ENCODE assay signal across 20 cellular contexts in genomic region chr11:35553021-35553420, GRCh38. TPM values are rescaled to one million over a fixed set of nuclear protein-coding genes. Genes with fewer than 3 reads are reported as not detected.
DNase-seq lines count a peak whose midpoint lies in the region; ATAC-seq and TF ChIP-seq lines count a peak whose summit lies in the region.
"Had no signal": no experiment of that assay in that cellular context is flagged by ENCODE, and none has a peak within 500 bp of the region (broad histone marks: within the 10 kb centered on the region; RNA-seq: fewer than 3 reads in every experiment).

No MANE protein-coding gene starts in this region.

- DNase-seq in AG10803 (ENCODE audit: low read depth) (peak; percentile 38), HFFc6 (no peak), esophagus muscularis mucosa (ENCODE audit: extremely low spot score) (peak; percentile 77), nephron progenitor cell (no peak), globus pallidus (ENCODE audit: low spot score) (no peak), SIG-M5 treated with dmso at 0.1 percent for 504 hours (lab: John Stamatoyannopoulos, UW; ENCODE audit: unreplicated experiment) (no peak)
- no peak for DNase-seq in activated CD4-positive, alpha-beta T cell treated with anti-CD3 and anti-CD28 coated beads for 4 hours
- DNase-seq: 8988T; BE2C; C1 segment of cervical spinal cord; CD4-positive, CD25-positive, alpha-beta regulatory T cell; CD8-positive, alpha-beta memory T cell; COR-L47; DMS 273 treated with DMSO at 0.1 percent for 48 hours; GF-D8; Kasumi-1; KG1 had no signal

- H3K4me3 Mint-ChIP-seq in HFFc6: peak overlapping the region; percentile 12; the same call in 1 of the 2 replicates
- H3K4me3 Mint-ChIP-seq in nephron progenitor cell: no peak overlapping the region
- H3K4me3 Mint-ChIP-seq: CD4-positive, CD25-positive, alpha-beta regulatory T cell; CD8-positive, alpha-beta memory T cell had no signal

- no peaks in the 10 kb centered on the region for H3K36me3 ChIP-seq in esophagus muscularis mucosa
- H3K36me3 ChIP-seq: BE2C had no signal

- no peak for TF ChIP-seq EP300 in esophagus muscularis mucosa (IDR thresholded peaks at IDR 0.05)

- H3K4me1 Mint-ChIP-seq in HFFc6 (ENCODE audit: low read depth) (peaks cover 83% of the 10 kb centered on the region), nephron progenitor cell (peaks cover 48% of the 10 kb centered on the region)
- H3K4me1 Mint-ChIP-seq: CD4-positive, CD25-positive, alpha-beta regulatory T cell; CD8-positive, alpha-beta memory T cell had no signal

- H3K9me3 ChIP-seq in esophagus muscularis mucosa: no peaks in the 10 kb centered on the region
- H3K9me3 ChIP-seq: BE2C had no signal

- no peaks in the 10 kb centered on the region for H3K9me3 Mint-ChIP-seq in HFFc6
- peaks cover 3% of the 10 kb centered on the region for H3K9me3 Mint-ChIP-seq in nephron progenitor cell
- H3K9me3 Mint-ChIP-seq: CD8-positive, alpha-beta memory T cell had no signal

- no peaks in the 10 kb centered on the region for H3K36me3 Mint-ChIP-seq in HFFc6 (ENCODE audit: low read depth)
- no peaks in the 10 kb centered on the region for H3K36me3 Mint-ChIP-seq in nephron progenitor cell (ENCODE audit: low read depth)
- H3K36me3 Mint-ChIP-seq: CD4-positive, CD25-positive, alpha-beta regulatory T cell; CD8-positive, alpha-beta memory T cell had no signal

- intact Hi-C loops in esophagus muscularis mucosa (cut with DNase I): no loop called here

- peaks cover 2% of the 10 kb centered on the region; the same call in 1 of the 2 replicates for H3K27me3 Mint-ChIP-seq in HFFc6 (ENCODE audit: insufficient read depth)
- H3K27me3 Mint-ChIP-seq in nephron progenitor cell (ENCODE audit: low read depth, poor library complexity): no peaks in the 10 kb centered on the region

- no peaks in the 10 kb centered on the region for H3K27me3 ChIP-seq in esophagus muscularis mucosa
- H3K27me3 ChIP-seq: BE2C had no signal

- no peak for TF ChIP-seq CTCF in AG10803 (conservative IDR thresholded peaks at IDR 0.05; ENCODE audit: low read length)
- no peak for TF ChIP-seq CTCF in HFFc6 (IDR thresholded peaks at IDR 0.05)
- TF ChIP-seq CTCF in esophagus muscularis mucosa (IDR thresholded peaks at IDR 0.05): no peak
- no peak for TF ChIP-seq CTCF in nephron progenitor cell (IDR thresholded peaks at IDR 0.05)

- 88% methylated on average over 3 of the region's 3 CpGs for WGBS in esophagus muscularis mucosa

- H3K27ac ChIP-seq in esophagus muscularis mucosa (replicated peaks in 1 of 4): no peak overlapping the region

- H3K4me3 ChIP-seq in AG10803 (ENCODE audit: low read length): no peak overlapping the region
- no peak overlapping the region for H3K4me3 ChIP-seq in esophagus muscularis mucosa
- H3K4me3 ChIP-seq: GM23248 had no signal

- TF ChIP-seq POLR2A in esophagus muscularis mucosa (IDR thresholded peaks at IDR 0.05; ENCODE audit: low read depth): no peak

- ATAC-seq in esophagus mucosa: no peak
- ATAC-seq: HepG2 had no signal

- peaks cover 0 to 8% (median 5%) of the 10 kb centered on the region in 4 donors for H3K4me1 ChIP-seq in esophagus muscularis mucosa
- H3K4me1 ChIP-seq: BE2C had no signal

- peak overlapping the region; percentile 35; the same call in 1 of the 2 replicates for H3K27ac Mint-ChIP-seq in HFFc6
- H3K27ac Mint-ChIP-seq in nephron progenitor cell: peak overlapping the region; percentile 27
- H3K27ac Mint-ChIP-seq: CD4-positive, CD25-positive, alpha-beta regulatory T cell had no signal

RNA-seq across cellular contexts. Expression of gene PAMR1, which starts 27.6 kb away (rescaled TPM):
- 100 to 1,000 TPM; 151 to 209 (median 191) TPM for total RNA-seq in HFFc6 (2021; fragmentation: NEBNext Ultra II Directional; extraction: Animal tissue kit (Norgen Biotek cat#: 25700))
- 10 to 100 TPM in 1 of 4 donors, 1 to 10 TPM in 3; 4.0 to 14.5 (median 7.4) TPM for total RNA-seq in esophagus muscularis mucosa
- total RNA-seq in esophagus mucosa: 0.36 TPM
- total RNA-seq: CD4-positive, CD25-positive, alpha-beta regulatory T cell; CD8-positive, alpha-beta memory T cell; HepG2 had no signal

Comparison
In these comparisons a context has a peak if more than half of its experiments do, and no peak if none do; other contexts are left out.
1. DNase-seq: peak in AG10803 (single experiment) and esophagus muscularis mucosa (single experiment); none in HFFc6 (single experiment), nephron progenitor cell (single experiment), globus pallidus (single experiment), SIG-M5 treated with dmso at 0.1 percent for 504 hours (single experiment) and activated CD4-positive, alpha-beta T cell treated with anti-CD3 and anti-CD28 coated beads for 4 hours (0 of 2).
2. RNA of gene PAMR1, which starts 27.6 kb away (total RNA-seq): 151 to 209 TPM in HFFc6; 4.0 to 14.5 TPM in esophagus muscularis mucosa and 0.36 TPM in esophagus mucosa (single experiment); every median in the first group is over 4 times any median in the second.